1 cellular context compared by ENCODE assay signal in the genomic region with DNA sequence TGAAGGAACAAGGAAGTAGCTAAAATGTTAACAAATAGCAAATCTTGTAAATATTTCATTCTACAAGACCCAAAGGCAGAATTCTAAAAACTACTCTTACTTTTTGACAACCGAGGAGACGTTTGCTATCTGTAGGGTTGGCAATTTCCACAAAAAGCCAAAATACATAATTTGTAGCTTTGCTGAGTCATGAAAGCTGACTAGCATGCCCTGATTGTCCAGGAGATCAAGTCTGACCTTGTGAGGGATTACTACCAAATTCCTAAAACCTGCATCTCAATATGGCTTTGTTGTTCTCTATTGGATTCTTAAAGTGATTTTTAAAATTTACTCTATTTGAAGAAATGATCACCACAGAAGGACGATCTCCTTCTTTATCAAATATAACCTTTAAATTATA.
TF ChIP-seq lines count a peak whose summit lies in the region.

No MANE protein-coding gene starts in this region.

TF ChIP-seq in K562, 482 proteins besides CTCF, POLR2A, EP300 and RAD21 (continues in another document):
- TF ChIP-seq, protein P1, sequence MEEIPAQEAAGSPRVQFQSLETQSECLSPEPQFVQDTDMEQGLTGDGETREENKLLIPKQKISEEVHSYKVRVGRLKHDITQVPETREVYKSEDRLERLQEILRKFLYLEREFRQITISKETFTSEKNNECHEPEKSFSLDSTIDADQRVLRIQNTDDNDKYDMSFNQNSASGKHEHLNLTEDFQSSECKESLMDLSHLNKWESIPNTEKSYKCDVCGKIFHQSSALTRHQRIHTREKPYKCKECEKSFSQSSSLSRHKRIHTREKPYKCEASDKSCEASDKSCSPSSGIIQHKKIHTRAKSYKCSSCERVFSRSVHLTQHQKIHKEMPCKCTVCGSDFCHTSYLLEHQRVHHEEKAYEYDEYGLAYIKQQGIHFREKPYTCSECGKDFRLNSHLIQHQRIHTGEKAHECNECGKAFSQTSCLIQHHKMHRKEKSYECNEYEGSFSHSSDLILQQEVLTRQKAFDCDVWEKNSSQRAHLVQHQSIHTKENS (CRISPR knock-in tag; IDR thresholded peaks at IDR 0.05): no peak
- TF ChIP-seq, protein P2, sequence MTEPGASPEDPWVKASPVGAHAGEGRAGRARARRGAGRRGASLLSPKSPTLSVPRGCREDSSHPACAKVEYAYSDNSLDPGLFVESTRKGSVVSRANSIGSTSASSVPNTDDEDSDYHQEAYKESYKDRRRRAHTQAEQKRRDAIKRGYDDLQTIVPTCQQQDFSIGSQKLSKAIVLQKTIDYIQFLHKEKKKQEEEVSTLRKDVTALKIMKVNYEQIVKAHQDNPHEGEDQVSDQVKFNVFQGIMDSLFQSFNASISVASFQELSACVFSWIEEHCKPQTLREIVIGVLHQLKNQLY (CRISPR knock-in tag; conservative IDR thresholded peaks at IDR 0.05): no peak
- no peak for TF ChIP-seq ZNF174 (CRISPR knock-in tag; IDR thresholded peaks at IDR 0.05)
- no peak for TF ChIP-seq NCOA6 (IDR thresholded peaks at IDR 0.05)
- TF ChIP-seq CHCHD3 (CRISPR knock-in tag; IDR thresholded peaks at IDR 0.05): no peak
- no peak for TF ChIP-seq ZC3H4 (CRISPR knock-in tag; IDR thresholded peaks at IDR 0.05; ENCODE audit: borderline replicate concordance)
- TF ChIP-seq ZFP1 (CRISPR knock-in tag; IDR thresholded peaks at IDR 0.05): no peak
- no peak for TF ChIP-seq DIDO1 (tag; IDR thresholded peaks at IDR 0.05; ENCODE audit: low read depth)
- no peak for TF ChIP-seq PHF20 (IDR thresholded peaks at IDR 0.05; ENCODE audit: partially characterized antibody)
- TF ChIP-seq POLR3A (IDR thresholded peaks at IDR 0.05; ENCODE audit: borderline replicate concordance, extremely low read depth, insufficient read depth, insufficient read length): no peak
- TF ChIP-seq, protein P3, sequence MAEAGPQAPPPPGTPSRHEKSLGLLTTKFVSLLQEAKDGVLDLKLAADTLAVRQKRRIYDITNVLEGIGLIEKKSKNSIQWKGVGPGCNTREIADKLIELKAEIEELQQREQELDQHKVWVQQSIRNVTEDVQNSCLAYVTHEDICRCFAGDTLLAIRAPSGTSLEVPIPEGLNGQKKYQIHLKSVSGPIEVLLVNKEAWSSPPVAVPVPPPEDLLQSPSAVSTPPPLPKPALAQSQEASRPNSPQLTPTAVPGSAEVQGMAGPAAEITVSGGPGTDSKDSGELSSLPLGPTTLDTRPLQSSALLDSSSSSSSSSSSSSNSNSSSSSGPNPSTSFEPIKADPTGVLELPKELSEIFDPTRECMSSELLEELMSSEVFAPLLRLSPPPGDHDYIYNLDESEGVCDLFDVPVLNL (CRISPR knock-in tag; IDR thresholded peaks at IDR 0.05; ENCODE audit: low read depth): no peak
- no peak for TF ChIP-seq ETV6 (IDR thresholded peaks at IDR 0.05; ENCODE audit: borderline replicate concordance in 1 of 2, low read depth in 2 of 2, low read length in 1 of 2)
- TF ChIP-seq ETV6 (CRISPR knock-in tag; IDR thresholded peaks at IDR 0.05; ENCODE audit: borderline replicate concordance): no peak
- no peak for TF ChIP-seq ELF1 (tag; IDR thresholded peaks at IDR 0.05)
- peak; percentile 13 for TF ChIP-seq MEIS2 (IDR thresholded peaks at IDR 0.05; ENCODE audit: partially characterized antibody)
- TF ChIP-seq ZNF175 (CRISPR knock-in tag; IDR thresholded peaks at IDR 0.05; ENCODE audit: low read depth): no peak
- peak; percentile 83 for TF ChIP-seq NFE2 (IDR thresholded peaks at IDR 0.05; ENCODE audit: low read depth)
- no peak for TF ChIP-seq XRCC4 (IDR thresholded peaks at IDR 0.05; ENCODE audit: extremely low read depth, insufficient read depth, insufficient read length)
- TF ChIP-seq EHMT2 (IDR thresholded peaks at IDR 0.05): no peak
- no peak for TF ChIP-seq ZNF644 (tag; IDR thresholded peaks at IDR 0.05; ENCODE audit: low read depth)
- no peak for TF ChIP-seq MTA1 (IDR thresholded peaks at IDR 0.05; ENCODE audit: borderline replicate concordance)
- TF ChIP-seq FOXJ3 (CRISPR knock-in tag; IDR thresholded peaks at IDR 0.05): no peak
- TF ChIP-seq, protein P4, sequence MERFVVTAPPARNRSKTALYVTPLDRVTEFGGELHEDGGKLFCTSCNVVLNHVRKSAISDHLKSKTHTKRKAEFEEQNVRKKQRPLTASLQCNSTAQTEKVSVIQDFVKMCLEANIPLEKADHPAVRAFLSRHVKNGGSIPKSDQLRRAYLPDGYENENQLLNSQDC (CRISPR knock-in tag; IDR thresholded peaks at IDR 0.05): no peak
- no peak for TF ChIP-seq KDM2B (CRISPR knock-in tag; IDR thresholded peaks at IDR 0.05)
- TF ChIP-seq C11orf30 (IDR thresholded peaks at IDR 0.05; ENCODE audit: low read depth): peak; percentile 85
- no peak for TF ChIP-seq CHD4 (IDR thresholded peaks at IDR 0.05; ENCODE audit: insufficient read depth, insufficient replicate concordance, low read depth, low read length, poor library complexity, severe bottlenecking)
- TF ChIP-seq CHD2 (IDR thresholded peaks at IDR 0.05; ENCODE audit: low read depth, low read length): no peak
- no peak for TF ChIP-seq ZFP30 (CRISPR knock-in tag; IDR thresholded peaks at IDR 0.05; ENCODE audit: borderline replicate concordance)
- no peak for TF ChIP-seq NCOA2 (IDR thresholded peaks at IDR 0.05; ENCODE audit: partially characterized antibody in 2 of 2)
- no peak for TF ChIP-seq SRSF9 (IDR thresholded peaks at IDR 0.05; ENCODE audit: borderline replicate concordance, low read depth, low read length)
- TF ChIP-seq, protein P5, sequence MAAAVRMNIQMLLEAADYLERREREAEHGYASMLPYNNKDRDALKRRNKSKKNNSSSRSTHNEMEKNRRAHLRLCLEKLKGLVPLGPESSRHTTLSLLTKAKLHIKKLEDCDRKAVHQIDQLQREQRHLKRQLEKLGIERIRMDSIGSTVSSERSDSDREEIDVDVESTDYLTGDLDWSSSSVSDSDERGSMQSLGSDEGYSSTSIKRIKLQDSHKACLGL (CRISPR knock-in tag; IDR thresholded peaks at IDR 0.05; ENCODE audit: borderline replicate concordance, poor library complexity, severe bottlenecking): no peak
- TF ChIP-seq SPI1 (IDR thresholded peaks at IDR 0.05; ENCODE audit: borderline replicate concordance, low read depth, low read length): no peak
- peak; percentile 77; the same call in 1 of the 2 replicates for TF ChIP-seq MAFF (IDR thresholded peaks at IDR 0.05; ENCODE audit: low read length)
- TF ChIP-seq ZNF316 (IDR thresholded peaks at IDR 0.05): peak; percentile 87
- TF ChIP-seq TGIF2 (CRISPR knock-in tag; IDR thresholded peaks at IDR 0.05): no peak
- TF ChIP-seq ZBTB8A (IDR thresholded peaks at IDR 0.05; ENCODE audit: partially characterized antibody): no peak
- no peak for TF ChIP-seq PHB2 (IDR thresholded peaks at IDR 0.05; ENCODE audit: low read depth)
- TF ChIP-seq, protein P6, sequence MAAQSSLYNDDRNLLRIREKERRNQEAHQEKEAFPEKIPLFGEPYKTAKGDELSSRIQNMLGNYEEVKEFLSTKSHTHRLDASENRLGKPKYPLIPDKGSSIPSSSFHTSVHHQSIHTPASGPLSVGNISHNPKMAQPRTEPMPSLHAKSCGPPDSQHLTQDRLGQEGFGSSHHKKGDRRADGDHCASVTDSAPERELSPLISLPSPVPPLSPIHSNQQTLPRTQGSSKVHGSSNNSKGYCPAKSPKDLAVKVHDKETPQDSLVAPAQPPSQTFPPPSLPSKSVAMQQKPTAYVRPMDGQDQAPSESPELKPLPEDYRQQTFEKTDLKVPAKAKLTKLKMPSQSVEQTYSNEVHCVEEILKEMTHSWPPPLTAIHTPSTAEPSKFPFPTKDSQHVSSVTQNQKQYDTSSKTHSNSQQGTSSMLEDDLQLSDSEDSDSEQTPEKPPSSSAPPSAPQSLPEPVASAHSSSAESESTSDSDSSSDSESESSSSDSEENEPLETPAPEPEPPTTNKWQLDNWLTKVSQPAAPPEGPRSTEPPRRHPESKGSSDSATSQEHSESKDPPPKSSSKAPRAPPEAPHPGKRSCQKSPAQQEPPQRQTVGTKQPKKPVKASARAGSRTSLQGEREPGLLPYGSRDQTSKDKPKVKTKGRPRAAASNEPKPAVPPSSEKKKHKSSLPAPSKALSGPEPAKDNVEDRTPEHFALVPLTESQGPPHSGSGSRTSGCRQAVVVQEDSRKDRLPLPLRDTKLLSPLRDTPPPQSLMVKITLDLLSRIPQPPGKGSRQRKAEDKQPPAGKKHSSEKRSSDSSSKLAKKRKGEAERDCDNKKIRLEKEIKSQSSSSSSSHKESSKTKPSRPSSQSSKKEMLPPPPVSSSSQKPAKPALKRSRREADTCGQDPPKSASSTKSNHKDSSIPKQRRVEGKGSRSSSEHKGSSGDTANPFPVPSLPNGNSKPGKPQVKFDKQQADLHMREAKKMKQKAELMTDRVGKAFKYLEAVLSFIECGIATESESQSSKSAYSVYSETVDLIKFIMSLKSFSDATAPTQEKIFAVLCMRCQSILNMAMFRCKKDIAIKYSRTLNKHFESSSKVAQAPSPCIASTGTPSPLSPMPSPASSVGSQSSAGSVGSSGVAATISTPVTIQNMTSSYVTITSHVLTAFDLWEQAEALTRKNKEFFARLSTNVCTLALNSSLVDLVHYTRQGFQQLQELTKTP (IDR thresholded peaks at IDR 0.05; ENCODE audit: low read depth in 1 of 2, partially characterized antibody in 2 of 2): no peak
- TF ChIP-seq, protein P7, sequence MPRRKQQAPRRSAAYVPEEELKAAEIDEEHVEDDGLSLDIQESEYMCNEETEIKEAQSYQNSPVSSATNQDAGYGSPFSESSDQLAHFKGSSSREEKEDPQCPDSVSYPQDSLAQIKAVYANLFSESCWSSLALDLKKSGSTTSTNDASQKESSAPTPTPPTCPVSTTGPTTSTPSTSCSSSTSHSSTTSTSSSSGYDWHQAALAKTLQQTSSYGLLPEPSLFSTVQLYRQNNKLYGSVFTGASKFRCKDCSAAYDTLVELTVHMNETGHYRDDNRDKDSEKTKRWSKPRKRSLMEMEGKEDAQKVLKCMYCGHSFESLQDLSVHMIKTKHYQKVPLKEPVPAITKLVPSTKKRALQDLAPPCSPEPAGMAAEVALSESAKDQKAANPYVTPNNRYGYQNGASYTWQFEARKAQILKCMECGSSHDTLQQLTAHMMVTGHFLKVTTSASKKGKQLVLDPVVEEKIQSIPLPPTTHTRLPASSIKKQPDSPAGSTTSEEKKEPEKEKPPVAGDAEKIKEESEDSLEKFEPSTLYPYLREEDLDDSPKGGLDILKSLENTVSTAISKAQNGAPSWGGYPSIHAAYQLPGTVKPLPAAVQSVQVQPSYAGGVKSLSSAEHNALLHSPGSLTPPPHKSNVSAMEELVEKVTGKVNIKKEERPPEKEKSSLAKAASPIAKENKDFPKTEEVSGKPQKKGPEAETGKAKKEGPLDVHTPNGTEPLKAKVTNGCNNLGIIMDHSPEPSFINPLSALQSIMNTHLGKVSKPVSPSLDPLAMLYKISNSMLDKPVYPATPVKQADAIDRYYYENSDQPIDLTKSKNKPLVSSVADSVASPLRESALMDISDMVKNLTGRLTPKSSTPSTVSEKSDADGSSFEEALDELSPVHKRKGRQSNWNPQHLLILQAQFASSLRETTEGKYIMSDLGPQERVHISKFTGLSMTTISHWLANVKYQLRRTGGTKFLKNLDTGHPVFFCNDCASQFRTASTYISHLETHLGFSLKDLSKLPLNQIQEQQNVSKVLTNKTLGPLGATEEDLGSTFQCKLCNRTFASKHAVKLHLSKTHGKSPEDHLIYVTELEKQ (CRISPR knock-in tag; IDR thresholded peaks at IDR 0.05): no peak
- no peak for TF ChIP-seq RUNX1 (IDR thresholded peaks at IDR 0.05; ENCODE audit: low read depth)
- no peak for TF ChIP-seq HNRNPL (IDR thresholded peaks at IDR 0.05; ENCODE audit: low read depth, low read length)
- no peak for TF ChIP-seq HIVEP1 (CRISPR knock-in tag; IDR thresholded peaks at IDR 0.05)
- TF ChIP-seq POU5F1 (IDR thresholded peaks at IDR 0.05; ENCODE audit: borderline replicate concordance, low read depth, low read length, partially characterized antibody): no peak
- TF ChIP-seq, protein P8, sequence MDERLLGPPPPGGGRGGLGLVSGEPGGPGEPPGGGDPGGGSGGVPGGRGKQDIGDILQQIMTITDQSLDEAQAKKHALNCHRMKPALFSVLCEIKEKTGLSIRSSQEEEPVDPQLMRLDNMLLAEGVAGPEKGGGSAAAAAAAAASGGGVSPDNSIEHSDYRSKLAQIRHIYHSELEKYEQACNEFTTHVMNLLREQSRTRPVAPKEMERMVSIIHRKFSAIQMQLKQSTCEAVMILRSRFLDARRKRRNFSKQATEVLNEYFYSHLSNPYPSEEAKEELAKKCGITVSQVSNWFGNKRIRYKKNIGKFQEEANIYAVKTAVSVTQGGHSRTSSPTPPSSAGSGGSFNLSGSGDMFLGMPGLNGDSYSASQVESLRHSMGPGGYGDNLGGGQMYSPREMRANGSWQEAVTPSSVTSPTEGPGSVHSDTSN (CRISPR knock-in tag; IDR thresholded peaks at IDR 0.05; ENCODE audit: low read depth): no peak
- TF ChIP-seq, protein P8 (tag; conservative IDR thresholded peaks at IDR 0.05; ENCODE audit: low read depth): peak; percentile 27; the same call in 1 of the 2 replicates
- no peak for TF ChIP-seq SP1 (CRISPR knock-in tag; IDR thresholded peaks at IDR 0.05)
- no peak for TF ChIP-seq NBN (IDR thresholded peaks at IDR 0.05; ENCODE audit: low read depth)
- TF ChIP-seq, protein P9, sequence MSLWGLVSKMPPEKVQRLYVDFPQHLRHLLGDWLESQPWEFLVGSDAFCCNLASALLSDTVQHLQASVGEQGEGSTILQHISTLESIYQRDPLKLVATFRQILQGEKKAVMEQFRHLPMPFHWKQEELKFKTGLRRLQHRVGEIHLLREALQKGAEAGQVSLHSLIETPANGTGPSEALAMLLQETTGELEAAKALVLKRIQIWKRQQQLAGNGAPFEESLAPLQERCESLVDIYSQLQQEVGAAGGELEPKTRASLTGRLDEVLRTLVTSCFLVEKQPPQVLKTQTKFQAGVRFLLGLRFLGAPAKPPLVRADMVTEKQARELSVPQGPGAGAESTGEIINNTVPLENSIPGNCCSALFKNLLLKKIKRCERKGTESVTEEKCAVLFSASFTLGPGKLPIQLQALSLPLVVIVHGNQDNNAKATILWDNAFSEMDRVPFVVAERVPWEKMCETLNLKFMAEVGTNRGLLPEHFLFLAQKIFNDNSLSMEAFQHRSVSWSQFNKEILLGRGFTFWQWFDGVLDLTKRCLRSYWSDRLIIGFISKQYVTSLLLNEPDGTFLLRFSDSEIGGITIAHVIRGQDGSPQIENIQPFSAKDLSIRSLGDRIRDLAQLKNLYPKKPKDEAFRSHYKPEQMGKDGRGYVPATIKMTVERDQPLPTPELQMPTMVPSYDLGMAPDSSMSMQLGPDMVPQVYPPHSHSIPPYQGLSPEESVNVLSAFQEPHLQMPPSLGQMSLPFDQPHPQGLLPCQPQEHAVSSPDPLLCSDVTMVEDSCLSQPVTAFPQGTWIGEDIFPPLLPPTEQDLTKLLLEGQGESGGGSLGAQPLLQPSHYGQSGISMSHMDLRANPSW (CRISPR knock-in tag; IDR thresholded peaks at IDR 0.05): no peak
- TF ChIP-seq HMG20A (CRISPR knock-in tag; conservative IDR thresholded peaks at IDR 0.05): no peak
- no peak for TF ChIP-seq RCOR1 (IDR thresholded peaks at IDR 0.05; ENCODE audit: borderline replicate concordance in 1 of 2, low read depth in 2 of 2, low read length in 2 of 2)
- no peak for TF ChIP-seq ATF1 (CRISPR knock-in tag; IDR thresholded peaks at IDR 0.05)
- no peak for TF ChIP-seq ATF1 (tag; IDR thresholded peaks at IDR 0.05)
- TF ChIP-seq MAFG (tag; conservative IDR thresholded peaks at IDR 0.05): peak; percentile 86
- TF ChIP-seq CBFA2T2 (conservative IDR thresholded peaks at IDR 0.05): no peak
